Comparison of ENCODE assay signal across 21 cellular contexts in the genomic region with DNA sequence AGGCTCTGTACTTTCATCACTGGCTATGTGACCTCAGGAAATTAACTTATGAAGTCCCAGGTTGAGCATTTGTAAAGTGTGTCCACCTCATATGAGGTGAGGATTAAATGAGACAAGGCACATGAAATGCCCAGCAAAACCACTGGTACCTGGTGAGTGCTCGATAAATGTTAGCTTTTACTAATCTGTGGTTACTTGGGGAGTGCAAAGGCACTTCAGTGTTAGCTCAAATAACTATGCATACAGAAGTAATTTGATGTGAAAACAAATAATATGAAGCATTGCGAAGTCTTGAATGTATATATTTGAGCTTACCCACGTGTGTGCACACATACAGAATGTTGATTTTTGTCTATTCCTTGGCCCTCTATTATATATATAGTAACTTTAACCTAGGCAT.
DNase-seq lines count a peak whose midpoint lies in the region; ATAC-seq, FAIRE-seq and TF ChIP-seq lines count a peak whose summit lies in the region.
"Had no signal": no experiment of that assay in that cellular context is flagged by ENCODE, and none has a peak within 500 bp of the region (broad histone marks: within the 10 kb centered on the region; RNA-seq: fewer than 3 reads in every experiment).

No MANE protein-coding gene starts in this region.

- H3K9me2 ChIP-seq in PC-3 (replicated peaks; ENCODE audit: low read length) = no peaks in the 10 kb centered on the region

- no peaks in the 10 kb centered on the region for H4K20me1 ChIP-seq in PC-3 (ENCODE audit: low read length)
- H4K20me1 ChIP-seq: BLaER1 had no signal

- no peak overlapping the region for H3K4me3 ChIP-seq in PC-3 (ENCODE audit: low read length)
- H3K4me3 ChIP-seq in SJCRH30 = no peak overlapping the region
- H3K4me3 ChIP-seq: BLaER1 had no signal

- CTCF ChIA-PET in PC-3 (lab: Charles Lee) = no interaction called here

- H3K27ac Mint-ChIP-seq in endothelial cell (ENCODE audit: unreplicated experiment) = peak overlapping the region; percentile 92
- no peak overlapping the region for H3K27ac Mint-ChIP-seq in stimulated activated naive B cell treated with anti-CD40 and anti-IgM and Interleukin-4, amounts not matched to agents 10 μg/mL and 1 μg/mL and 100 μg/mL, for 72 hours
- H3K27ac Mint-ChIP-seq in stimulated activated effector memory CD8-positive, alpha-beta T cell treated with anti-CD3 and anti-CD28 coated beads, Interleukin-12 subunit alpha, Interleukin-12 subunit beta, amount 100 ng/mL, for 72 hours = no peak overlapping the region
- H3K27ac Mint-ChIP-seq: CD14-positive monocyte; CD4-positive, alpha-beta memory T cell; CD4-positive, CD25-positive, alpha-beta regulatory T cell; CD8-positive, alpha-beta memory T cell had no signal

- H3K27me3 Mint-ChIP-seq in endothelial cell (ENCODE audit: unreplicated experiment) = no peaks in the 10 kb centered on the region
- no peaks in the 10 kb centered on the region for H3K27me3 Mint-ChIP-seq in stimulated activated naive B cell treated with anti-CD40 and anti-IgM and Interleukin-4, amounts not matched to agents 10 μg/mL and 1 μg/mL and 100 μg/mL, for 72 hours
- H3K27me3 Mint-ChIP-seq: CD4-positive, alpha-beta memory T cell; CD4-positive, CD25-positive, alpha-beta regulatory T cell; CD8-positive, alpha-beta memory T cell had no signal

- H3K79me2 ChIP-seq in PC-3 (ENCODE audit: low read length) = no peaks in the 10 kb centered on the region

- H3K4me1 ChIP-seq in PC-3 (ENCODE audit: insufficient read depth, low read length) (peaks cover 60% of the 10 kb centered on the region), SJCRH30 (peaks cover 21% of the 10 kb centered on the region)
- H3K4me1 ChIP-seq: BE2C, BLaER1 had no signal

- peak; percentile 9 for ATAC-seq in PC-3
- no peak for ATAC-seq in stimulated activated naive B cell treated with anti-CD40 and anti-IgM and Interleukin-4, amounts not matched to agents 10 μg/mL and 1 μg/mL and 100 μg/mL, for 72 hours (replicated peaks)
- no peak for ATAC-seq in GM18873 (IDR thresholded peaks at IDR 0.05; ENCODE audit: low FRiP score, unreplicated experiment)
- ATAC-seq in stimulated activated effector memory CD8-positive, alpha-beta T cell treated with anti-CD3 and anti-CD28 coated beads, Interleukin-12 subunit alpha, Interleukin-12 subunit beta, amount 100 ng/mL, for 72 hours = no peak

- no peaks in the 10 kb centered on the region for H3K9me3 Mint-ChIP-seq in endothelial cell (ENCODE audit: unreplicated experiment)
- H3K9me3 Mint-ChIP-seq in stimulated activated naive B cell treated with anti-CD40 and anti-IgM and Interleukin-4, amounts not matched to agents 10 μg/mL and 1 μg/mL and 100 μg/mL, for 72 hours = peaks cover 0 to under 1% of the 10 kb centered on the region in 2 donors
- H3K9me3 Mint-ChIP-seq in stimulated activated effector memory CD8-positive, alpha-beta T cell treated with anti-CD3 and anti-CD28 coated beads, Interleukin-12 subunit alpha, Interleukin-12 subunit beta, amount 100 ng/mL, for 72 hours = peaks cover 4% of the 10 kb centered on the region

- no peak overlapping the region for H3K9ac ChIP-seq in PC-3 (ENCODE audit: low read length)
- H3K9ac ChIP-seq: BLaER1 had no signal

- no peaks in the 10 kb centered on the region for H3K36me3 Mint-ChIP-seq in endothelial cell (ENCODE audit: low read depth, unreplicated experiment)
- no peaks in the 10 kb centered on the region for H3K36me3 Mint-ChIP-seq in stimulated activated naive B cell treated with anti-CD40 and anti-IgM and Interleukin-4, amounts not matched to agents 10 μg/mL and 1 μg/mL and 100 μg/mL, for 72 hours
- no peaks in the 10 kb centered on the region for H3K36me3 Mint-ChIP-seq in stimulated activated effector memory CD8-positive, alpha-beta T cell treated with anti-CD3 and anti-CD28 coated beads, Interleukin-12 subunit alpha, Interleukin-12 subunit beta, amount 100 ng/mL, for 72 hours
- H3K36me3 Mint-ChIP-seq: CD14-positive monocyte; CD4-positive, alpha-beta memory T cell; CD4-positive, CD25-positive, alpha-beta regulatory T cell; CD8-positive, alpha-beta memory T cell had no signal

- intact Hi-C loops in PC-3 (cut with micrococcal nuclease) = no loop called here

- peak overlapping the region; percentile 19; the same call in 1 of the 2 replicates for H2AFZ ChIP-seq in PC-3 (ENCODE audit: low read length)

- no peak overlapping the region for H3K4me3 Mint-ChIP-seq in endothelial cell (ENCODE audit: unreplicated experiment)
- H3K4me3 Mint-ChIP-seq in stimulated activated naive B cell treated with anti-CD40 and anti-IgM and Interleukin-4, amounts not matched to agents 10 μg/mL and 1 μg/mL and 100 μg/mL, for 72 hours = no peak overlapping the region
- no peak overlapping the region for H3K4me3 Mint-ChIP-seq in stimulated activated effector memory CD8-positive, alpha-beta T cell treated with anti-CD3 and anti-CD28 coated beads, Interleukin-12 subunit alpha, Interleukin-12 subunit beta, amount 100 ng/mL, for 72 hours
- H3K4me3 Mint-ChIP-seq: CD14-positive monocyte; CD4-positive, alpha-beta memory T cell; CD4-positive, CD25-positive, alpha-beta regulatory T cell; CD8-positive, alpha-beta memory T cell had no signal

- H3K9me3 ChIP-seq in PC-3 (ENCODE audit: low read length) = no peaks in the 10 kb centered on the region
- no peaks in the 10 kb centered on the region for H3K9me3 ChIP-seq in SJCRH30 (replicated peaks)
- H3K9me3 ChIP-seq: BE2C, BLaER1 had no signal

- peak overlapping the region; percentile 49 for H3K4me2 ChIP-seq in PC-3 (ENCODE audit: low read length)
- H3K4me2 ChIP-seq: BLaER1 had no signal

- H3K4me1 Mint-ChIP-seq in endothelial cell (ENCODE audit: unreplicated experiment) = peaks cover 30% of the 10 kb centered on the region
- H3K4me1 Mint-ChIP-seq in stimulated activated naive B cell treated with anti-CD40 and anti-IgM and Interleukin-4, amounts not matched to agents 10 μg/mL and 1 μg/mL and 100 μg/mL, for 72 hours = no peaks in the 10 kb centered on the region
- no peaks in the 10 kb centered on the region for H3K4me1 Mint-ChIP-seq in stimulated activated effector memory CD8-positive, alpha-beta T cell treated with anti-CD3 and anti-CD28 coated beads, Interleukin-12 subunit alpha, Interleukin-12 subunit beta, amount 100 ng/mL, for 72 hours
- H3K4me1 Mint-ChIP-seq: CD14-positive monocyte; CD4-positive, alpha-beta memory T cell; CD4-positive, CD25-positive, alpha-beta regulatory T cell; CD8-positive, alpha-beta memory T cell had no signal

- TF ChIP-seq CTCF in D721Med (IDR thresholded peaks at IDR 0.05; ENCODE audit: insufficient read depth, missing control alignments) = no peak
- no peak for TF ChIP-seq CTCF in PC-3 (conservative IDR thresholded peaks at IDR 0.05; ENCODE audit: low read depth, low read length)
- no peak for TF ChIP-seq CTCF in endothelial cell (IDR thresholded peaks at IDR 0.05; ENCODE audit: unreplicated experiment)

- FAIRE-seq in D721Med (lab: Jason Lieb, UNC) (peak; percentile 32), G401.6 (lab: Jason Lieb, UNC) (peak; percentile 100)
- FAIRE-seq: A204.1, GM12891 had no signal

- DNase-seq in D721Med (ENCODE audit: insufficient read length, low spot score) (no peak), PC-3 (peak; percentile 50), endothelial cell (ENCODE audit: low spot score) (no peak), SJCRH30 (no peak)
- DNase-seq in stimulated activated naive B cell treated with anti-CD40 and anti-IgM and Interleukin-4, amounts not matched to agents 10 μg/mL and 1 μg/mL and 100 μg/mL, for 72 hours = no peak
- no peak for DNase-seq in stimulated activated effector memory CD8-positive, alpha-beta T cell treated with anti-CD3 and anti-CD28 coated beads, Interleukin-12 subunit alpha, Interleukin-12 subunit beta, amount 100 ng/mL, for 72 hours (ENCODE audit: low spot score in 2 of 2)
- DNase-seq: 8988T; ACHN; BE2C; C1 segment of cervical spinal cord; CD4-positive, alpha-beta memory T cell; CD4-positive, CD25-positive, alpha-beta regulatory T cell; CD8-positive, alpha-beta memory T cell; COR-L47; GDM1 had no signal

- H3K36me3 ChIP-seq in PC-3 (ENCODE audit: low read depth, low read length) (no peaks in the 10 kb centered on the region), SJCRH30 (no peaks in the 10 kb centered on the region)
- H3K36me3 ChIP-seq: BE2C, BLaER1 had no signal

- H3F3A ChIP-seq in PC-3 (ENCODE audit: low read length, unreplicated experiment) = no peaks in the 10 kb centered on the region

- BruUV-seq in PC-3 (replicated peaks; lab: Mats Ljungman, UMichigan) = no TSS peak

- POLR2A ChIA-PET in PC-3 (lab: Charles Lee; ENCODE audit: unreplicated experiment) = no interaction called here

- H3K27me3 ChIP-seq in PC-3 (ENCODE audit: low read length) (no peaks in the 10 kb centered on the region), SJCRH30 (no peaks in the 10 kb centered on the region)
- H3K27me3 ChIP-seq: BE2C, BLaER1 had no signal

- H3K27ac ChIP-seq in PC-3 (ENCODE audit: low read length) (peak overlapping the region; percentile 53), SJCRH30 (no peak overlapping the region)
- H3K27ac ChIP-seq: BLaER1 had no signal
